Comparison of ENCODE assay signal across 11 cellular contexts in genomic region chr20:50027611-50028105, GRCh38. TPM values are rescaled to one million over a fixed set of nuclear protein-coding genes. Genes with fewer than 3 reads are reported as not detected.
DNase-seq lines count a peak whose midpoint lies in the region; ATAC-seq and TF ChIP-seq lines count a peak whose summit lies in the region.
"Had no signal": no experiment of that assay in that cellular context is flagged by ENCODE, and none has a peak within 500 bp of the region (broad histone marks: within the 10 kb centered on the region; RNA-seq: fewer than 3 reads in every experiment).

No MANE protein-coding gene starts in this region.

- H3K9me3 ChIP-seq in muscle layer of duodenum (ENCODE audit: control insufficient read depth in 1 of 2, low read length in 2 of 2) (no peaks in the 10 kb centered on the region), Peyer's patch (no peaks in the 10 kb centered on the region)

- TF ChIP-seq CTCF in AG09309 (IDR thresholded peaks at IDR 0.05; ENCODE audit: control insufficient read depth, insufficient read depth, low read depth, low read length, missing control alignments) (no peak), Peyer's patch (IDR thresholded peaks at IDR 0.05) (no peak)

- TF ChIP-seq POLR2A in Peyer's patch (IDR thresholded peaks at IDR 0.05): no peak

- no peak for ATAC-seq in HG03521 (IDR thresholded peaks at IDR 0.05; ENCODE audit: unreplicated experiment)

- H3K4me1 ChIP-seq in muscle layer of duodenum (ENCODE audit: control insufficient read depth in 1 of 2, insufficient read depth in 2 of 2, low read length in 2 of 2) (peaks cover 0 to 18% of the 10 kb centered on the region in 2 donors), Peyer's patch (no peaks in the 10 kb centered on the region)

- H3K4me3 ChIP-seq in AG09309 (ENCODE audit: control insufficient read depth, low read depth, low read length): no peak overlapping the region
- no peak overlapping the region for H3K4me3 ChIP-seq in muscle layer of duodenum (ENCODE audit: low read depth in 1 of 2, low read length in 2 of 2)
- H3K4me3 ChIP-seq in Peyer's patch: no peak overlapping the region

- H3K36me3 ChIP-seq in muscle layer of duodenum (ENCODE audit: control insufficient read depth in 1 of 2, insufficient read depth in 2 of 2, low read length in 2 of 2) (peaks cover 0 to 4% of the 10 kb centered on the region in 2 donors), Peyer's patch (no peaks in the 10 kb centered on the region)

- H3K27me3 ChIP-seq in muscle layer of duodenum (ENCODE audit: low read depth, low read length) (no peaks in the 10 kb centered on the region), Peyer's patch (no peaks in the 10 kb centered on the region)

- peak; percentile 75 for DNase-seq in AG09309 (ENCODE audit: low read depth)
- DNase-seq in RKO (ENCODE audit: low spot score): peak; percentile 76
- DNase-seq in fibroblast of peridontal ligament (ENCODE audit: extremely low read depth): peak; percentile 83
- DNase-seq in stimulated activated CD4-positive, alpha-beta T cell treated with anti-CD3 and anti-CD28 coated beads, Interleukin-4, amount 100 ng/mL, for 4 hours: no peak
- DNase-seq in activated CD4-positive, alpha-beta T cell treated with anti-CD3 and anti-CD28 coated beads, Interleukin-2, amount 50 U/mL, for 1 hour: no peak
- DNase-seq in Peyer's patch: no peak
- DNase-seq: activated CD4-positive, alpha-beta T cell treated with anti-CD3 and anti-CD28 coated beads for 4 hours; COR-L47; NCI-H1694 had no signal

- peak overlapping the region; percentile 16 for H3K27ac ChIP-seq in muscle layer of duodenum (ENCODE audit: low read length)
- H3K27ac ChIP-seq in Peyer's patch: no peak overlapping the region

RNA-seq across cellular contexts. Expression of gene SNAI1, which starts 44.9 kb away (rescaled TPM):
- total RNA-seq in Peyer's patch: 1 to 10 TPM in 3 of 4 donors, under 1 TPM in 1; 0.53 to 3.3 (median 1.4) TPM

Comparison
In these comparisons a context has a peak if more than half of its experiments do, and no peak if none do; other contexts are left out.
1. DNase-seq: peak in AG09309 (single experiment), RKO (single experiment) and fibroblast of peridontal ligament (single experiment); none in stimulated activated CD4-positive, alpha-beta T cell treated with anti-CD3 and anti-CD28 coated beads, Interleukin-4, amount 100 ng/mL, for 4 hours (0 of 2), activated CD4-positive, alpha-beta T cell treated with anti-CD3 and anti-CD28 coated beads, Interleukin-2, amount 50 U/mL, for 1 hour (single experiment) and Peyer's patch (0 of 3).